Comparison of ENCODE assay signal across 10 cellular contexts in genomic region chr3:111763101-111763500, GRCh38.
A peak's percentile ranks its signal among the peaks of the same experiment; 100 is the strongest.
DNase-seq lines count a peak whose midpoint lies in the region; ATAC-seq, FAIRE-seq and TF ChIP-seq lines count a peak whose summit lies in the region.
"Had no signal": no experiment of that assay in that cellular context is flagged by ENCODE, and none has a peak within 500 bp of the region (broad histone marks: within the 10 kb centered on the region; RNA-seq: fewer than 3 reads in every experiment).

No MANE protein-coding gene starts in this region.

- ATAC-seq in HG03108 (IDR thresholded peaks at IDR 0.05; ENCODE audit: unreplicated experiment) (no peak), GM19023 (IDR thresholded peaks at IDR 0.05; ENCODE audit: unreplicated experiment) (no peak)

- CTCF ChIA-PET in mammary epithelial cell (lab: Charles Lee; ENCODE audit: low non-redundant PET): no interaction called here
- CTCF ChIA-PET in activated CD4-positive, alpha-beta memory T cell treated with anti-CD3 and anti-CD28 coated beads, Interleukin-2, amount 10 ng/mL, durations not matched to agents 7 days and 5 days (lab: Charles Lee): no interaction called here

- no peaks in the 10 kb centered on the region for H4K20me1 ChIP-seq in mammary epithelial cell (ENCODE audit: insufficient read depth, low read length)
- H4K20me1 ChIP-seq: BLaER1 treated with 17β-estradiol and CSF1 and Interleukin-3, amounts not matched to agents 10 nM and 100 nM had no signal

- FAIRE-seq in kidney (lab: Jason Lieb, UNC): no peak

- no peaks in the 10 kb centered on the region for H3K9me3 Mint-ChIP-seq in activated CD4-positive, alpha-beta memory T cell treated with anti-CD3 and anti-CD28 coated beads, Interleukin-2, amount 10 ng/mL, durations not matched to agents 7 days and 5 days

- intact Hi-C loops in mammary epithelial cell (cut with micrococcal nuclease) (no loop called here), kidney (cut with DNase I) (no loop called here)

- H3K4me2 ChIP-seq in mammary epithelial cell (ENCODE audit: insufficient read depth, low read depth, low read length): no peak overlapping the region

- H3K36me3 ChIP-seq in mammary epithelial cell (ENCODE audit: insufficient read depth, low read length) (no peaks in the 10 kb centered on the region), kidney (ENCODE audit: control insufficient read depth in 1 of 2, insufficient read depth in 2 of 2, low read length in 2 of 2) (no peaks in the 10 kb centered on the region), skeletal muscle tissue (ENCODE audit: control insufficient read depth in 3 of 3, insufficient read depth in 3 of 3, low read length in 3 of 3) (no peaks in the 10 kb centered on the region)
- H3K36me3 ChIP-seq: BLaER1 treated with 17β-estradiol and CSF1 and Interleukin-3, amounts not matched to agents 10 nM and 100 nM had no signal

- H3K4me3 ChIP-seq in mammary epithelial cell (replicated peaks in 1 of 3; ENCODE audit: insufficient read depth in 1 of 3, low read depth in 2 of 3, low read length in 3 of 3): no peak overlapping the region
- H3K4me3 ChIP-seq in kidney (ENCODE audit: low read length in 2 of 2): no peak overlapping the region
- H3K4me3 ChIP-seq in skeletal muscle tissue (ENCODE audit: low read length in 3 of 3): no peak overlapping the region
- H3K4me3 ChIP-seq: BLaER1 treated with 17β-estradiol and CSF1 and Interleukin-3, amounts not matched to agents 10 nM and 100 nM had no signal

- no peaks in the 10 kb centered on the region for H3K9me3 ChIP-seq in mammary epithelial cell (replicated peaks; ENCODE audit: insufficient read depth, low read length)
- H3K9me3 ChIP-seq in kidney (ENCODE audit: control insufficient read depth in 1 of 2, low read length in 2 of 2): no peaks in the 10 kb centered on the region
- no peaks in the 10 kb centered on the region for H3K9me3 ChIP-seq in skeletal muscle tissue (ENCODE audit: control insufficient read depth in 3 of 3, low read length in 3 of 3)
- H3K9me3 ChIP-seq: BLaER1 treated with 17β-estradiol and CSF1 and Interleukin-3, amounts not matched to agents 10 nM and 100 nM had no signal

- DNase-seq in MV-4-11 (lab: John Stamatoyannopoulos, UW) (peak; percentile 22), mammary epithelial cell (peak; percentile 42), kidney (no peak), NCI-H2171 treated with DMSO at 0.1 percent for 48 hours (lab: John Stamatoyannopoulos, UW) (no peak)
- no peak for DNase-seq in activated CD4-positive, alpha-beta memory T cell treated with anti-CD3 and anti-CD28 coated beads, Interleukin-2, amount 10 ng/mL, durations not matched to agents 7 days and 5 days
- DNase-seq: NCI-H446 had no signal

- WGBS in mammary epithelial cell (ENCODE audit: low coverage, missing lambda C conversion rate): 87% methylated on average over 2 of the region's 2 CpGs

- peak overlapping the region; percentile 35 for H2AFZ ChIP-seq in mammary epithelial cell (ENCODE audit: low read depth, low read length)

- peaks cover 64% of the 10 kb centered on the region for H3K4me1 ChIP-seq in mammary epithelial cell (ENCODE audit: insufficient read depth, low read length)
- peaks cover 4 to 43% of the 10 kb centered on the region in 2 donors for H3K4me1 ChIP-seq in kidney (ENCODE audit: control insufficient read depth in 1 of 2, insufficient read depth in 1 of 2, low read depth in 1 of 2, low read length in 2 of 2)
- H3K4me1 ChIP-seq in skeletal muscle tissue (ENCODE audit: control insufficient read depth in 3 of 3, insufficient read depth in 3 of 3, low read length in 3 of 3): peaks cover 5 to 16% (median 8%) of the 10 kb centered on the region in 3 donors

- POLR2A ChIA-PET in activated CD4-positive, alpha-beta memory T cell treated with anti-CD3 and anti-CD28 coated beads, Interleukin-2, amount 10 ng/mL, durations not matched to agents 7 days and 5 days (lab: Charles Lee): no interaction called here

- H3K27ac ChIP-seq in mammary epithelial cell (ENCODE audit: insufficient read depth, low read depth, low read length) (peak overlapping the region; percentile 51), kidney (ENCODE audit: low read depth in 2 of 2, low read length in 2 of 2) (peak overlapping the region; percentile 40 to 43), skeletal muscle tissue (ENCODE audit: low read depth, low read length) (peak overlapping the region; percentile 78)

- no peaks in the 10 kb centered on the region for H3K27me3 Mint-ChIP-seq in activated CD4-positive, alpha-beta memory T cell treated with anti-CD3 and anti-CD28 coated beads, Interleukin-2, amount 10 ng/mL, durations not matched to agents 7 days and 5 days

- in situ Hi-C loops in mammary epithelial cell (cut with MboI; ENCODE audit: low sequenced_read_pairs in 2 of 2): loop anchor here in 1 of 2 donors (5.0 kb wide), 1 partner anchor 39 kb away; no protein-coding TSS in a partner anchor

- dilution Hi-C loops in mammary epithelial cell (cut with HindIII; ENCODE audit: low sequenced_read_pairs): no loop called here

- H3K4me3 Mint-ChIP-seq in activated CD4-positive, alpha-beta memory T cell treated with anti-CD3 and anti-CD28 coated beads, Interleukin-2, amount 10 ng/mL, durations not matched to agents 7 days and 5 days: no peak overlapping the region

- H3K27ac Mint-ChIP-seq in activated CD4-positive, alpha-beta memory T cell treated with anti-CD3 and anti-CD28 coated beads, Interleukin-2, amount 10 ng/mL, durations not matched to agents 7 days and 5 days: no peak overlapping the region

- no peak overlapping the region for H3K9ac ChIP-seq in mammary epithelial cell (ENCODE audit: insufficient read depth, low read length)
- no peak overlapping the region for H3K9ac ChIP-seq in kidney (ENCODE audit: low read length in 2 of 2)
- peak overlapping the region in 1 of 3 donors; percentile 10 for H3K9ac ChIP-seq in skeletal muscle tissue (ENCODE audit: low read depth in 1 of 3, low read length in 3 of 3)
- H3K9ac ChIP-seq: BLaER1 treated with 17β-estradiol and CSF1 and Interleukin-3, amounts not matched to agents 10 nM and 100 nM had no signal

- no peaks in the 10 kb centered on the region for H3K27me3 ChIP-seq in mammary epithelial cell (ENCODE audit: insufficient read depth, low read length)
- no peaks in the 10 kb centered on the region for H3K27me3 ChIP-seq in skeletal muscle tissue (ENCODE audit: control insufficient read depth in 3 of 3, insufficient read depth in 3 of 3, low read length in 3 of 3)
- H3K27me3 ChIP-seq: BLaER1 treated with 17β-estradiol and CSF1 and Interleukin-3, amounts not matched to agents 10 nM and 100 nM had no signal

- TF ChIP-seq CTCF in mammary epithelial cell (conservative IDR thresholded peaks at IDR 0.05 in 1 of 2, IDR thresholded peaks at IDR 0.05 in 1 of 2; ENCODE audit: extremely low read depth in 1 of 2, insufficient read depth in 1 of 2, low read depth in 1 of 2, low read length in 2 of 2) (no peak), kidney (IDR thresholded peaks at IDR 0.05; ENCODE audit: borderline replicate concordance, extremely low read depth, insufficient read depth) (no peak)

- no peaks in the 10 kb centered on the region for H3K79me2 ChIP-seq in mammary epithelial cell (ENCODE audit: insufficient read depth, low read length)

- no peaks in the 10 kb centered on the region for H3K36me3 Mint-ChIP-seq in activated CD4-positive, alpha-beta memory T cell treated with anti-CD3 and anti-CD28 coated beads, Interleukin-2, amount 10 ng/mL, durations not matched to agents 7 days and 5 days (ENCODE audit: low read depth)

- BruUV-seq in mammary epithelial cell (replicated peaks; lab: Mats Ljungman, UMichigan): no TSS peak

- peaks cover 8% of the 10 kb centered on the region for H3K4me1 Mint-ChIP-seq in activated CD4-positive, alpha-beta memory T cell treated with anti-CD3 and anti-CD28 coated beads, Interleukin-2, amount 10 ng/mL, durations not matched to agents 7 days and 5 days

Comparison
In these comparisons a context has a peak if more than half of its experiments do, and no peak if none do; other contexts are left out.
1. DNase-seq: peak in MV-4-11 (single experiment) and mammary epithelial cell (single experiment); none in kidney (single experiment), NCI-H2171 treated with DMSO at 0.1 percent for 48 hours (single experiment) and activated CD4-positive, alpha-beta memory T cell treated with anti-CD3 and anti-CD28 coated beads, Interleukin-2, amount 10 ng/mL, durations not matched to agents 7 days and 5 days (single experiment).
2. Peak in every context shown above with its lines, with median percentiles within 50 percentile points of each other: H3K27ac ChIP-seq.